ENCODE assay signal across 8 cellular contexts in genomic region chr12:92735131-92735721, GRCh38. TPM values are rescaled to one million over a fixed set of nuclear protein-coding genes. Genes with fewer than 3 reads are reported as not detected.
DNase-seq lines count a peak whose midpoint lies in the region; ATAC-seq and TF ChIP-seq lines count a peak whose summit lies in the region.

No MANE protein-coding gene starts in this region.

- H2AFZ ChIP-seq in mammary epithelial cell (ENCODE audit: low read depth, low read length) (peak overlapping the region; percentile 18), mesenchymal stem cell (ENCODE audit: low read depth, low read length) (no peak overlapping the region), neuronal stem cell (ENCODE audit: low read length) (no peak overlapping the region)

- CTCF ChIA-PET in mammary epithelial cell (lab: Charles Lee; ENCODE audit: low non-redundant PET), result no interaction called here
- CTCF ChIA-PET in CD8-positive, alpha-beta memory T cell (lab: Charles Lee), result no interaction called here

- dilution Hi-C loops in mammary epithelial cell (cut with HindIII; ENCODE audit: low sequenced_read_pairs), result no loop called here

- H3K18ac ChIP-seq in mesenchymal stem cell (ENCODE audit: low read depth in 1 of 2, low read length in 2 of 2), result peak overlapping the region in 1 of 2 experiments; percentile 70
- H3K18ac ChIP-seq in neuronal stem cell (ENCODE audit: low read length), result no peak overlapping the region

- H3K4ac ChIP-seq in mesenchymal stem cell (ENCODE audit: low read depth in 1 of 2, low read length in 2 of 2), result no peak overlapping the region
- H3K4ac ChIP-seq in neuronal stem cell (ENCODE audit: low read length), result no peak overlapping the region

- no peaks in the 10 kb centered on the region for H3K36me3 Mint-ChIP-seq in CD8-positive, alpha-beta memory T cell

- WGBS in mammary epithelial cell (ENCODE audit: low coverage, missing lambda C conversion rate), result 53% methylated on average over 3 of the region's 3 CpGs
- 30% methylated on average over 2 of the region's 3 CpGs for WGBS in mesenchymal stem cell
- no CpG with 5 or more reads among the region's 3 CpGs for WGBS in neuronal stem cell (ENCODE audit: extremely low coverage in 2 of 2, insufficient read length in 2 of 2, insufficient replicate concordance in 1 of 2), 2 donors

- H2BK120ac ChIP-seq in mesenchymal stem cell (ENCODE audit: low read depth, low read length) (no peak overlapping the region), neuronal stem cell (ENCODE audit: low read depth, low read length) (no peak overlapping the region)

- no peak overlapping the region for H3K9ac ChIP-seq in mammary epithelial cell (ENCODE audit: insufficient read depth, low read length)
- peak overlapping the region; percentile 85 for H3K9ac ChIP-seq in mesenchymal stem cell (ENCODE audit: low read length)
- no peak overlapping the region for H3K9ac ChIP-seq in neuronal stem cell (ENCODE audit: low read depth, low read length, poor library complexity)

- H2AK5ac ChIP-seq in mesenchymal stem cell (ENCODE audit: low read length, severe bottlenecking), result no peak overlapping the region
- no peak overlapping the region for H2AK5ac ChIP-seq in neuronal stem cell (ENCODE audit: low read depth, low read length)

- H3K36me3 ChIP-seq in mammary epithelial cell (ENCODE audit: insufficient read depth, low read length), result no peaks in the 10 kb centered on the region
- H3K36me3 ChIP-seq in mesenchymal stem cell (ENCODE audit: control insufficient read depth in 1 of 2, insufficient read depth in 2 of 2, low read depth in 1 of 2, low read length in 2 of 2), result no peaks in the 10 kb centered on the region
- H3K36me3 ChIP-seq in neuronal stem cell (replicated peaks in 1 of 2; ENCODE audit: control insufficient read depth in 2 of 2, insufficient read depth in 2 of 2, low read length in 2 of 2), result no peaks in the 10 kb centered on the region
- no peaks in the 10 kb centered on the region for H3K36me3 ChIP-seq in CD8-positive, alpha-beta memory T cell (ENCODE audit: insufficient read depth, low read length)

- H3K27ac ChIP-seq in mammary epithelial cell (ENCODE audit: insufficient read depth, low read depth, low read length) (no peak overlapping the region), mesenchymal stem cell (ENCODE audit: low read length, poor library complexity, severe bottlenecking) (no peak overlapping the region), neuronal stem cell (replicated peaks; ENCODE audit: low read length) (no peak overlapping the region)
- no peak overlapping the region for H3K27ac ChIP-seq in CD8-positive, alpha-beta memory T cell (ENCODE audit: low read depth, low read length)

- H3K4me1 ChIP-seq in mammary epithelial cell (ENCODE audit: insufficient read depth, low read length), result peaks cover 3% of the 10 kb centered on the region
- H3K4me1 ChIP-seq in mesenchymal stem cell (ENCODE audit: control insufficient read depth, insufficient read depth, low read depth, low read length), result no peaks in the 10 kb centered on the region
- peaks cover 0 to 3% of the 10 kb centered on the region in 2 donors for H3K4me1 ChIP-seq in neuronal stem cell (ENCODE audit: control insufficient read depth in 2 of 2, insufficient read depth in 1 of 2, low read depth in 1 of 2, low read length in 2 of 2)
- H3K4me1 ChIP-seq in CD8-positive, alpha-beta memory T cell (ENCODE audit: insufficient read depth, low read length), result no peaks in the 10 kb centered on the region

- H3K4me3 ChIP-seq in mammary epithelial cell (replicated peaks in 1 of 3; ENCODE audit: insufficient read depth in 1 of 3, low read depth in 2 of 3, low read length in 3 of 3), result no peak overlapping the region
- peak overlapping the region in 1 of 2 experiments; percentile 45 for H3K4me3 ChIP-seq in mesenchymal stem cell (ENCODE audit: insufficient read depth in 1 of 2, low read depth in 1 of 2, low read length in 2 of 2)
- H3K4me3 ChIP-seq in neuronal stem cell (ENCODE audit: low read length in 2 of 2), result no peak overlapping the region
- H3K4me3 ChIP-seq in CD8-positive, alpha-beta memory T cell (ENCODE audit: low read length), result no peak overlapping the region

- intact Hi-C loops in mammary epithelial cell (cut with micrococcal nuclease), result no loop called here

- ATAC-seq in HG03135 (IDR thresholded peaks at IDR 0.05; ENCODE audit: unreplicated experiment), result no peak

- no peaks in the 10 kb centered on the region for H3K79me2 ChIP-seq in mammary epithelial cell (ENCODE audit: insufficient read depth, low read length)

- no peak for TF ChIP-seq CTCF in mammary epithelial cell (conservative IDR thresholded peaks at IDR 0.05 in 1 of 2, IDR thresholded peaks at IDR 0.05 in 1 of 2; ENCODE audit: extremely low read depth in 1 of 2, insufficient read depth in 1 of 2, low read depth in 1 of 2, low read length in 2 of 2)

- POLR2A ChIA-PET in CD8-positive, alpha-beta memory T cell (lab: Charles Lee), result no interaction called here

- H3K4me2 ChIP-seq in mammary epithelial cell (ENCODE audit: insufficient read depth, low read depth, low read length) (no peak overlapping the region), mesenchymal stem cell (ENCODE audit: low read length, poor library complexity, severe bottlenecking) (no peak overlapping the region), neuronal stem cell (ENCODE audit: insufficient read depth, low read length, poor library complexity, severe bottlenecking) (no peak overlapping the region)

- in situ Hi-C loops in mammary epithelial cell (cut with MboI; ENCODE audit: low sequenced_read_pairs in 2 of 2), result no loop called here

- H4K91ac ChIP-seq in mesenchymal stem cell (ENCODE audit: low read length), result no peak overlapping the region
- no peak overlapping the region for H4K91ac ChIP-seq in neuronal stem cell (ENCODE audit: low read depth, low read length, poor library complexity)

- H2BK15ac ChIP-seq in mesenchymal stem cell (ENCODE audit: low read depth, poor library complexity, severe bottlenecking) (no peak overlapping the region), neuronal stem cell (ENCODE audit: low read length) (no peak overlapping the region)

- H3K27me3 Mint-ChIP-seq in CD8-positive, alpha-beta memory T cell, result peaks cover 2 to 25% of the 10 kb centered on the region in 2 donors

- DNase-seq in DMS53 treated with DMSO at 0.1 percent for 48 hours (lab: John Stamatoyannopoulos, UW; ENCODE audit: unreplicated experiment) (peak; percentile 80), NCI-H1436 (lab: John Stamatoyannopoulos, UW) (peak; percentile 31), mammary epithelial cell (peak; percentile 65), mesenchymal stem cell (peak; percentile 98), pons (ENCODE audit: low spot score) (no peak), neuronal stem cell (ENCODE audit: low spot score) (no peak)
- DNase-seq in CD8-positive, alpha-beta memory T cell, result no peak

- BruUV-seq in mammary epithelial cell (replicated peaks; lab: Mats Ljungman, UMichigan), result no TSS peak

- H3K9me3 Mint-ChIP-seq in CD8-positive, alpha-beta memory T cell, result no peaks in the 10 kb centered on the region

- H3K14ac ChIP-seq in mesenchymal stem cell (ENCODE audit: low read length in 2 of 2) (no peak overlapping the region), neuronal stem cell (ENCODE audit: low read length) (no peak overlapping the region)

- H3K27me3 ChIP-seq in mammary epithelial cell (ENCODE audit: insufficient read depth, low read length), result no peaks in the 10 kb centered on the region
- no peaks in the 10 kb centered on the region for H3K27me3 ChIP-seq in mesenchymal stem cell (ENCODE audit: control insufficient read depth in 1 of 2, insufficient read depth in 1 of 2, low read length in 2 of 2)
- no peaks in the 10 kb centered on the region for H3K27me3 ChIP-seq in neuronal stem cell (ENCODE audit: control insufficient read depth in 3 of 3, insufficient read depth in 3 of 3, low read depth in 1 of 3, low read length in 3 of 3)
- H3K27me3 ChIP-seq in CD8-positive, alpha-beta memory T cell (ENCODE audit: insufficient read depth, low read length, poor library complexity, severe bottlenecking), result no peaks in the 10 kb centered on the region

- no peaks in the 10 kb centered on the region for H3K4me1 Mint-ChIP-seq in CD8-positive, alpha-beta memory T cell

- H4K20me1 ChIP-seq in mammary epithelial cell (ENCODE audit: insufficient read depth, low read length), result no peaks in the 10 kb centered on the region

- H3K9me3 ChIP-seq in mammary epithelial cell (replicated peaks; ENCODE audit: insufficient read depth, low read length) (no peaks in the 10 kb centered on the region), mesenchymal stem cell (ENCODE audit: control insufficient read depth, low read length) (no peaks in the 10 kb centered on the region), neuronal stem cell (replicated peaks in 1 of 2; ENCODE audit: control insufficient read depth in 2 of 2, insufficient read depth in 1 of 2, low read depth in 1 of 2, low read length in 2 of 2) (no peaks in the 10 kb centered on the region)
- H3K9me3 ChIP-seq in CD8-positive, alpha-beta memory T cell (ENCODE audit: low read length), result no peaks in the 10 kb centered on the region

- H3K79me1 ChIP-seq in mesenchymal stem cell (replicated peaks; ENCODE audit: low read length, poor library complexity, severe bottlenecking) (no peaks in the 10 kb centered on the region), neuronal stem cell (ENCODE audit: low read depth, low read length) (no peaks in the 10 kb centered on the region)

- no peak overlapping the region for H3K27ac Mint-ChIP-seq in CD8-positive, alpha-beta memory T cell

- peak overlapping the region; percentile 21 to 88 for H2BK12ac ChIP-seq in mesenchymal stem cell (ENCODE audit: low read length in 2 of 2)
- no peak overlapping the region for H2BK12ac ChIP-seq in neuronal stem cell (ENCODE audit: low read length)

- H3K23ac ChIP-seq in mesenchymal stem cell (ENCODE audit: low read length in 2 of 2) (no peak overlapping the region), neuronal stem cell (ENCODE audit: low read depth, low read length, poor library complexity) (no peak overlapping the region)

- H4K8ac ChIP-seq in mesenchymal stem cell (ENCODE audit: low read length) (peak overlapping the region; percentile 66), neuronal stem cell (ENCODE audit: low read depth, low read length) (no peak overlapping the region)

- H3K4me3 Mint-ChIP-seq in CD8-positive, alpha-beta memory T cell, result no peak overlapping the region

- H2BK5ac ChIP-seq in mesenchymal stem cell (ENCODE audit: low read depth, low read length, poor library complexity, severe bottlenecking), result no peak overlapping the region
- H2BK5ac ChIP-seq in neuronal stem cell (ENCODE audit: low read length), result no peak overlapping the region

RNA-seq across cellular contexts. Expression of gene PLEKHG7, which starts 32.4 kb away (rescaled TPM):
- not detected for total RNA-seq in mammary epithelial cell
- not detected for polyA plus RNA-seq in mammary epithelial cell
- not detected for polyA minus RNA-seq in mammary epithelial cell
- not detected for polyA plus RNA-seq in mesenchymal stem cell (2013, experiment 1 of 2)
- polyA plus RNA-seq in mesenchymal stem cell (2013, experiment 2 of 2), result not detected
- not detected for polyA plus RNA-seq in neuronal stem cell (2013, experiment 1 of 2)
- polyA plus RNA-seq in neuronal stem cell (2013, experiment 2 of 2), result not detected
- total RNA-seq in CD8-positive, alpha-beta memory T cell, result not detected
- polyA plus RNA-seq in CD8-positive, alpha-beta memory T cell, result not detected

Comparison
In these comparisons a context has a peak if more than half of its experiments do, and no peak if none do; other contexts are left out.
1. DNase-seq: peak in DMS53 treated with DMSO at 0.1 percent for 48 hours (single experiment), NCI-H1436 (single experiment), mammary epithelial cell (single experiment) and mesenchymal stem cell (single experiment); none in pons (single experiment), neuronal stem cell (single experiment) and CD8-positive, alpha-beta memory T cell (0 of 5).